In genomic region chr6:109934293-109934692, GRCh38 we compare ENCODE assay signal across 29 cellular contexts. TPM values are rescaled to one million over a fixed set of nuclear protein-coding genes. Genes with fewer than 3 reads are reported as not detected.
"Had no signal": no experiment of that assay in that cellular context is flagged by ENCODE, and none has a peak within 500 bp of the region (broad histone marks: within the 10 kb centered on the region; RNA-seq: fewer than 3 reads in every experiment).

No MANE protein-coding gene starts in this region.

- H3K4me3 ChIP-seq: colonic mucosa, esophagus muscularis mucosa, gastrocnemius medialis, heart right ventricle, left lung, lower lobe of right lung, mucosa of descending colon had no signal

- H3K27me3 ChIP-seq: colonic mucosa, esophagus muscularis mucosa, gastrocnemius medialis, heart right ventricle, left lung had no signal

- ATAC-seq: gastrocnemius medialis, heart right ventricle, left cardiac atrium, left lung, left ventricle myocardium superior, mucosa of descending colon had no signal

- H3K27ac Mint-ChIP-seq: dendritic cell treated with granulocyte-macrophage colony-stimulating factor and Interleukin-4, amounts not matched to agents 40 ng/mL and 50 ng/mL, for 4 days; mesothelial cell of epicardium had no signal

- H3K9me3 ChIP-seq: colonic mucosa, esophagus muscularis mucosa, gastrocnemius medialis, lower lobe of right lung, mucosa of descending colon had no signal

- H3K27ac ChIP-seq: colonic mucosa, esophagus muscularis mucosa, gastrocnemius medialis, heart right ventricle, left lung, lower lobe of right lung had no signal

- H3K27me3 Mint-ChIP-seq: dendritic cell treated with granulocyte-macrophage colony-stimulating factor and Interleukin-4, amounts not matched to agents 40 ng/mL and 50 ng/mL, for 4 days had no signal

- DNase-seq: colonic mucosa; cortex of kidney; effector CD8-positive, alpha-beta T cell; foreskin fibroblast; foreskin melanocyte; gastrocnemius medialis; glutamatergic neuron; head of caudate nucleus; heart right ventricle; hippocampal formation; left cardiac atrium; left ventricle myocardium superior; lower lobe of right lung; mesenchymal stem cell; mucosa of descending colon had no signal

- H3K36me3 ChIP-seq: colonic mucosa, esophagus muscularis mucosa, gastrocnemius medialis, heart right ventricle, left lung, lower lobe of right lung had no signal

- H3K4me3 Mint-ChIP-seq: dendritic cell treated with granulocyte-macrophage colony-stimulating factor and Interleukin-4, amounts not matched to agents 40 ng/mL and 50 ng/mL, for 4 days; mesothelial cell of epicardium had no signal

- H3K36me3 Mint-ChIP-seq: mesothelial cell of epicardium had no signal

- H3K4me1 ChIP-seq: colonic mucosa, esophagus muscularis mucosa, gastrocnemius medialis, heart right ventricle, left lung, lower lobe of right lung had no signal

RNA-seq across cellular contexts. Expression of gene GPR6, which starts 43.8 kb away (rescaled TPM):
- total RNA-seq: chondrocyte, colonic mucosa, dermis microvascular lymphatic vessel endothelial cell, endothelial cell of umbilical vein, epithelial cell of proximal tubule, gastrocnemius medialis, glomerular endothelial cell, heart right ventricle, kidney epithelial cell, left cardiac atrium, left lung, left ventricle myocardium superior, lower leg skin, lower lobe of right lung, lung microvascular endothelial cell, mesenteric fat pad, mesothelial cell of epicardium, mucosa of descending colon, myocyte had no signal
